ENCODE assay signal across 10 cellular contexts in the genomic region with DNA sequence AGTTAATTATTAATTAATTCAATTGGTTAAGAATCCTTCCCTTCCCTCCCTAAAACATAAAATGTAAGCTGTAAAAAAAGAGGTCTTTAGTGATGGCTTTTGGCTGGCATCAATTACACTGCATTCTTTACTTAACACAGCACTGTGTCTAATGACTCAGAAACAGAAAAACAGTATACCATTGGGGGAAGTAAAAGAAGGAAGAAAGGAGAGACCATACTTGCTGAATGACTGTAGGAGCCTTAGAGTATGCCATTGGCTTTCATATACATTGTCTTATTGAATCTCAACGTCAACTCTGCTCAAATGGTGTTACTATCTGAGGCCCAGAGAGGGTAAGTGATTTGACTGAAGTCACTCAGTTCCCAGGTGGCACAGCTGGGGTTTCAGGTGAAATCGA. TPM values are rescaled to one million over a fixed set of nuclear protein-coding genes. Genes with fewer than 3 reads are reported as not detected.
DNase-seq lines count a peak whose midpoint lies in the region; ATAC-seq and TF ChIP-seq lines count a peak whose summit lies in the region.
"Had no signal": no experiment of that assay in that cellular context is flagged by ENCODE, and none has a peak within 500 bp of the region (broad histone marks: within the 10 kb centered on the region; RNA-seq: fewer than 3 reads in every experiment).

No MANE protein-coding gene starts in this region.

- H3K79me2 ChIP-seq in smooth muscle cell (ENCODE audit: low read depth): no peaks in the 10 kb centered on the region

- TF ChIP-seq CTCF in 22Rv1 (IDR thresholded peaks at IDR 0.05) (no peak), smooth muscle cell (IDR thresholded peaks at IDR 0.05; ENCODE audit: borderline replicate concordance, insufficient read depth, poor library complexity, severe bottlenecking) (no peak)

- WGBS in smooth muscle cell (ENCODE audit: low lambda C conversion rate): 82% methylated on average over 2 of the region's 2 CpGs

- peaks cover 8% of the 10 kb centered on the region for H3K4me1 ChIP-seq in smooth muscle cell (ENCODE audit: low read depth)

- H3K9ac ChIP-seq in smooth muscle cell (ENCODE audit: low read depth): no peak overlapping the region

- peak; percentile 15 for DNase-seq in SKM-1 (lab: John Stamatoyannopoulos, UW; ENCODE audit: unreplicated experiment)
- no peak for DNase-seq in Right ventricle myocardium superior
- DNase-seq in NCI-H748 treated with DMSO at 0.1 percent for 48 hours (lab: John Stamatoyannopoulos, UW): no peak
- DNase-seq in smooth muscle cell (lab: John Stamatoyannopoulos, UW; ENCODE audit: unreplicated experiment): no peak
- no peak for DNase-seq in HK-2 (ENCODE audit: unreplicated experiment)
- DNase-seq: T-helper 1 cell had no signal

- no peak overlapping the region for H2AFZ ChIP-seq in smooth muscle cell (ENCODE audit: low read depth)

- ATAC-seq in GM19372 (IDR thresholded peaks at IDR 0.05; ENCODE audit: low read depth, unreplicated experiment) (peak; percentile 79), HG03060 (IDR thresholded peaks at IDR 0.05; ENCODE audit: low read depth, unreplicated experiment) (peak; percentile 99), Right ventricle myocardium superior (ENCODE audit: poor library complexity) (no peak)

- H3K27me3 ChIP-seq in smooth muscle cell (ENCODE audit: low read depth): no peaks in the 10 kb centered on the region
- H3K27me3 ChIP-seq: cardiac muscle cell had no signal

- no peak overlapping the region for H3K4me2 ChIP-seq in smooth muscle cell

- H3K9me3 ChIP-seq in smooth muscle cell (replicated peaks; ENCODE audit: low read depth): no peaks in the 10 kb centered on the region

- no peak overlapping the region for H3K4me3 ChIP-seq in smooth muscle cell
- H3K4me3 ChIP-seq: cardiac muscle cell had no signal

- no peaks in the 10 kb centered on the region for H4K20me1 ChIP-seq in smooth muscle cell (ENCODE audit: low read depth)

- no peaks in the 10 kb centered on the region for H3K36me3 ChIP-seq in smooth muscle cell (ENCODE audit: low read depth)
- H3K36me3 ChIP-seq: cardiac muscle cell had no signal

- intact Hi-C loops in Right ventricle myocardium superior (cut with DNase I): no loop called here

- peak overlapping the region; percentile 26; the same call in 1 of the 2 replicates for H3K27ac ChIP-seq in 22Rv1
- H3K27ac ChIP-seq in smooth muscle cell (ENCODE audit: low read depth): no peak overlapping the region
- H3K27ac ChIP-seq: cardiac muscle cell had no signal

- H3F3A ChIP-seq in smooth muscle cell (ENCODE audit: low read depth): no peaks in the 10 kb centered on the region

RNA-seq across cellular contexts. Expression of a gene that starts 18.4 kb away (rescaled TPM):
- 133 TPM for total RNA-seq in Right ventricle myocardium superior
- total RNA-seq in smooth muscle cell: 209 and 213 TPM in 2 replicates
- polyA plus RNA-seq in smooth muscle cell: 58.2 and 67.9 TPM in 2 replicates
